In genomic region chr10:126783806-126784205, GRCh38 we compare ENCODE assay signal across 14 cellular contexts.
DNase-seq lines count a peak whose midpoint lies in the region; ATAC-seq lines count a peak whose summit lies in the region.
"Had no signal": no experiment of that assay in that cellular context is flagged by ENCODE, and none has a peak within 500 bp of the region (broad histone marks: within the 10 kb centered on the region; RNA-seq: fewer than 3 reads in every experiment).

No MANE protein-coding gene starts in this region.

- no peaks in the 10 kb centered on the region for H3K4me1 Mint-ChIP-seq in stimulated activated effector memory CD8-positive, alpha-beta T cell treated with anti-CD3 and anti-CD28 coated beads, Interleukin-12 subunit alpha, Interleukin-12 subunit beta, amount 100 ng/mL, for 72 hours

- no peak for ATAC-seq in stimulated activated effector memory CD8-positive, alpha-beta T cell treated with anti-CD3 and anti-CD28 coated beads, Interleukin-12 subunit alpha, Interleukin-12 subunit beta, amount 100 ng/mL, for 72 hours
- ATAC-seq: A549; CD8-positive, alpha-beta T cell; K562 had no signal

- no peak overlapping the region for H3K27ac Mint-ChIP-seq in stimulated activated effector memory CD8-positive, alpha-beta T cell treated with anti-CD3 and anti-CD28 coated beads, Interleukin-12 subunit alpha, Interleukin-12 subunit beta, amount 100 ng/mL, for 72 hours
- H3K27ac Mint-ChIP-seq: CD8-positive, alpha-beta T cell had no signal

- H3K36me3 Mint-ChIP-seq in stimulated activated effector memory CD8-positive, alpha-beta T cell treated with anti-CD3 and anti-CD28 coated beads, Interleukin-12 subunit alpha, Interleukin-12 subunit beta, amount 100 ng/mL, for 72 hours, result no peaks in the 10 kb centered on the region
- H3K36me3 Mint-ChIP-seq: CD8-positive, alpha-beta T cell had no signal

- DNase-seq in EL (peak; percentile 26), M059J (ENCODE audit: low read depth) (peak; percentile 92), islet precursor cell (peak; percentile 80), OCI-M2 (lab: John Stamatoyannopoulos, UW; ENCODE audit: unreplicated experiment) (no peak), HuH-7 (ENCODE audit: low spot score) (no peak)
- DNase-seq in stimulated activated CD4-positive, alpha-beta T cell treated with anti-CD3 and anti-CD28 coated beads, Interleukin-15, amount 100 ng/mL, for 24 hours, result no peak
- DNase-seq in stimulated activated effector memory CD8-positive, alpha-beta T cell treated with anti-CD3 and anti-CD28 coated beads, Interleukin-12 subunit alpha, Interleukin-12 subunit beta, amount 100 ng/mL, for 72 hours (ENCODE audit: low spot score in 2 of 2), result no peak
- DNase-seq: BE2C; CD8-positive, alpha-beta T cell; COR-L47; DND-41; HCEC 1CT had no signal

- H3K9me3 Mint-ChIP-seq in stimulated activated effector memory CD8-positive, alpha-beta T cell treated with anti-CD3 and anti-CD28 coated beads, Interleukin-12 subunit alpha, Interleukin-12 subunit beta, amount 100 ng/mL, for 72 hours, result no peaks in the 10 kb centered on the region
- H3K9me3 Mint-ChIP-seq: CD8-positive, alpha-beta T cell had no signal

- H3K4me3 Mint-ChIP-seq in stimulated activated effector memory CD8-positive, alpha-beta T cell treated with anti-CD3 and anti-CD28 coated beads, Interleukin-12 subunit alpha, Interleukin-12 subunit beta, amount 100 ng/mL, for 72 hours, result no peak overlapping the region
- H3K4me3 Mint-ChIP-seq: CD8-positive, alpha-beta T cell had no signal

Comparison
In these comparisons a context has a peak if more than half of its experiments do, and no peak if none do; other contexts are left out.
1. DNase-seq: peak in EL (single experiment), M059J (single experiment) and islet precursor cell (single experiment); none in stimulated activated CD4-positive, alpha-beta T cell treated with anti-CD3 and anti-CD28 coated beads, Interleukin-15, amount 100 ng/mL, for 24 hours (single experiment), OCI-M2 (single experiment), stimulated activated effector memory CD8-positive, alpha-beta T cell treated with anti-CD3 and anti-CD28 coated beads, Interleukin-12 subunit alpha, Interleukin-12 subunit beta, amount 100 ng/mL, for 72 hours (0 of 2) and HuH-7 (single experiment).